20 cellular contexts compared by ENCODE assay signal in the genomic region with DNA sequence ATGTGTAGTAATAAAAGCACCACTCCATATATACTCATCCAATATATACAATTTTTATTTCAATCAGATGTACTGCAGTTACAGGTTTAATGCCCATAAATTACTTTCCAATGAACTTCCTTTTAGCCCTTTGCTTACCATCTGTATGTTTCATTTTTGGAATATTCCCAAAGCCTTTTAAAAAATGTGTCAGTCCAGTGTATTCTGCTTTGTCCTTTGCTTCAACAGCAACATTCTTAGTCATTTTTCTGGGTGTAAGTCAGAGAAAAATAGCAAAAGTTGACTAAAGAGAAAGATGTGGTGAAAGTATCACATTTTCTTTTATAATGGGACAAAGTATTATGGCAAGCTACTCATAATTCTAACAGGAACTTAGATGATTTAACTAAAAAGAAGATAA. TPM values are rescaled to one million over a fixed set of nuclear protein-coding genes. Genes with fewer than 3 reads are reported as not detected.
DNase-seq lines count a peak whose midpoint lies in the region; ATAC-seq and TF ChIP-seq lines count a peak whose summit lies in the region.
"Had no signal": no experiment of that assay in that cellular context is flagged by ENCODE, and none has a peak within 500 bp of the region (broad histone marks: within the 10 kb centered on the region; RNA-seq: fewer than 3 reads in every experiment).

No MANE protein-coding gene starts in this region.

- no peak for TF ChIP-seq POLR2A in upper lobe of left lung (IDR thresholded peaks at IDR 0.05)

- no peaks in the 10 kb centered on the region for H3K27me3 Mint-ChIP-seq in memory B cell
- H3K27me3 Mint-ChIP-seq: CD4-positive, alpha-beta memory T cell; naive B cell had no signal

- H3K27ac ChIP-seq in OCI-LY3 (ENCODE audit: low read length), result peak overlapping the region; percentile 76
- H3K27ac ChIP-seq in upper lobe of left lung, result peak overlapping the region in 3 of 4 donors; percentile 10 to 48 (median 22)
- H3K27ac ChIP-seq: prostate gland had no signal

- no peaks in the 10 kb centered on the region for H3K9me3 Mint-ChIP-seq in memory B cell
- H3K9me3 Mint-ChIP-seq: CD4-positive, alpha-beta memory T cell; naive B cell; WTC11 had no signal

- no peak for TF ChIP-seq EP300 in upper lobe of left lung (IDR thresholded peaks at IDR 0.05)

- H3K4me2 ChIP-seq in OCI-LY3 (ENCODE audit: low read length), result peak overlapping the region; percentile 66

- no peak overlapping the region for H3K4me3 Mint-ChIP-seq in memory B cell
- H3K4me3 Mint-ChIP-seq: CD4-positive, alpha-beta memory T cell; WTC11 had no signal

- H3K36me3 ChIP-seq in OCI-LY3 (replicated peaks; ENCODE audit: low read depth, low read length) (peaks cover 6% of the 10 kb centered on the region), upper lobe of left lung (no peaks in the 10 kb centered on the region)
- H3K36me3 ChIP-seq: prostate gland had no signal

- H4K20me1 ChIP-seq in OCI-LY3 (ENCODE audit: insufficient read depth, low read length), result peaks cover 33% of the 10 kb centered on the region

- H3K4me1 Mint-ChIP-seq in memory B cell, result peaks cover 53% of the 10 kb centered on the region

- TF ChIP-seq CTCF in OCI-LY3 (IDR thresholded peaks at IDR 0.05; ENCODE audit: low read depth, low read length) (no peak), upper lobe of left lung (IDR thresholded peaks at IDR 0.05) (no peak)

- DNase-seq in astrocyte of the hippocampus (ENCODE audit: low read depth, low spot score) (peak; percentile 11), memory B cell (ENCODE audit: low spot score in 2 of 2) (no peak), upper lobe of left lung (no peak), NCI-H524 treated with DMSO at 0.1 percent for 48 hours (lab: John Stamatoyannopoulos, UW) (no peak), HuH-7.5 (ENCODE audit: low spot score) (no peak)
- DNase-seq: anterior cingulate cortex; CD4-positive, alpha-beta memory T cell; cortex of kidney; naive B cell; NCI-H2029 treated with DMSO at 0.1 percent for 48 hours; NCI-H526; stimulated activated CD4-positive, alpha-beta T cell treated with anti-CD3 and anti-CD28 coated beads, Interleukin-1b, Interleukin-23, amount 100 ng/mL, for 48 hours; T-helper 1 cell had no signal

- no peak overlapping the region for H3K9ac ChIP-seq in OCI-LY3 (ENCODE audit: low read length)

- H3K9me3 ChIP-seq in OCI-LY3 (ENCODE audit: insufficient read depth, low read length) (no peaks in the 10 kb centered on the region), upper lobe of left lung (no peaks in the 10 kb centered on the region)
- H3K9me3 ChIP-seq: prostate gland had no signal

- peak overlapping the region; percentile 79 for H3K27ac Mint-ChIP-seq in memory B cell
- H3K27ac Mint-ChIP-seq: WTC11 had no signal

- H3K4me1 ChIP-seq in OCI-LY3 (ENCODE audit: low read length) (peaks cover 61% of the 10 kb centered on the region), upper lobe of left lung (peaks cover 30 to 37% (median 35%) of the 10 kb centered on the region in 4 donors)
- H3K4me1 ChIP-seq: prostate gland had no signal

- H3K36me3 Mint-ChIP-seq in memory B cell, result peaks cover 6% of the 10 kb centered on the region
- H3K36me3 Mint-ChIP-seq: CD4-positive, alpha-beta memory T cell; naive B cell; WTC11 had no signal

- ATAC-seq in memory B cell (ENCODE audit: low read depth) (no peak), upper lobe of left lung (ENCODE audit: low FRiP score in 2 of 2) (no peak), GM18519 (IDR thresholded peaks at IDR 0.05; ENCODE audit: low FRiP score, unreplicated experiment) (no peak), GM18907 (IDR thresholded peaks at IDR 0.05; ENCODE audit: unreplicated experiment) (no peak)
- ATAC-seq: left lobe of liver, Panc1, WTC11 had no signal

- peaks cover 97% of the 10 kb centered on the region for H3K79me2 ChIP-seq in OCI-LY3 (ENCODE audit: low read length)

- no peaks in the 10 kb centered on the region for H3K27me3 ChIP-seq in OCI-LY3 (ENCODE audit: low read depth, low read length)
- H3K27me3 ChIP-seq in upper lobe of left lung, result no peaks in the 10 kb centered on the region

- H3K4me3 ChIP-seq in OCI-LY3 (ENCODE audit: low read length) (no peak overlapping the region), upper lobe of left lung (no peak overlapping the region)
- H3K4me3 ChIP-seq: prostate gland had no signal

- no peak overlapping the region for H2AFZ ChIP-seq in OCI-LY3 (ENCODE audit: low read depth, low read length)

RNA-seq across cellular contexts. Expression of gene DSE, which starts 15.2 kb away (rescaled TPM):
- 10 to 100 TPM; 20.1 to 68.1 (median 40.6) TPM for total RNA-seq in upper lobe of left lung
